In the genomic region with DNA sequence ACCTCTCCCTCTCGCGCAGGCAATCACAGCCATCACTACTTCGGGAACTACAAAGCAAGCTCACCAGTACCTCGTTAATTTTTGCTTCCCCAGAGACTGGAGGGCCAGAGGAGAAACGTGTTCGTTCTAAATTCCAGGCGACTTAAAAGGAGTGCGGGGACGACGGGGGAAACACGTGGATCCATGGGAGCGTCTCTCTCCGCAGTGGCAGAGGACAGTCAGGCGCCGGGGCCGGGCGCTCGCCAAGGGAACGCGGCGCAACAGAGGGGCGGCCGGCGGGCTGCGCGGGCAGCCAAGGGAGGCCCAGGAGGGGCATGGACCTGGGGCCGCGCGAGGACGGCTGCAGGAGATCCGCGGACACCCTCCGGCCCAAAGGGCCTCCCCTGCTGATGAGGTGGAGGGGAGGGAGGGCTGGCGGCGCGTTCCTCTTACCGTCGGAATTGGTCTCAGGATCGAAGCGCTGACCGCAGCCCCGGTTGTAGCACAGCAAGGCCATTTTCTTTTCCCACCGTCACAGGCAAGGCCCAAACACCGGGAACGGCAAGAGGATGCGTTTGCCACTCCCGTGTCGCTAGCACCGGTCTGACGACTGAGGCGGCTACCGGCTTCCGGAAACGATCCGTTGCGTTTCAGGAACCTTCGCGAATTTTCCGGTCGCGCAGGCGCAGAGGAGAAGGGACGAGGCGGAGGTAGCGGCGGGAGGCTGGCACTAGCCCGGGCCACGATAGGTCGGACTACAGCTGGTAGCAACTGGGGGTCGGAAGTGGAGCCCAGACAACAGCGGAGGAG, we compare ENCODE assay signal across 8 cellular contexts. TPM values are rescaled to one million over a fixed set of nuclear protein-coding genes. Genes with fewer than 3 reads are reported as not detected.
DNase-seq lines count a peak whose midpoint lies in the region; ATAC-seq and TF ChIP-seq lines count a peak whose summit lies in the region.

A gene (minus strand): TSS at position 591 of the 789 bp plus-strand sequence. CDS start 95 bp downstream, at position 496.

- peak within 1 kb of the TSS; percentile 91 to 99 (median 98) for H3K4me3 Mint-ChIP-seq in naive thymus-derived CD4-positive, alpha-beta T cell
- H3K4me3 Mint-ChIP-seq in stimulated activated naive B cell treated with anti-CD40 and anti-IgM and Interleukin-4, amounts not matched to agents 10 μg/mL and 1 μg/mL and 100 μg/mL, for 72 hours = peak within 1 kb of the TSS; percentile 93 to 98

- H3K4me1 Mint-ChIP-seq in naive thymus-derived CD4-positive, alpha-beta T cell = peaks cover 42 to 76% (median 55%) of the 10 kb centered on the region in 7 donors
- H3K4me1 Mint-ChIP-seq in stimulated activated naive B cell treated with anti-CD40 and anti-IgM and Interleukin-4, amounts not matched to agents 10 μg/mL and 1 μg/mL and 100 μg/mL, for 72 hours = peaks cover 17 to 45% of the 10 kb centered on the region in 2 donors

- H3K4me1 ChIP-seq in naive thymus-derived CD4-positive, alpha-beta T cell (ENCODE audit: control insufficient read depth in 2 of 2, insufficient read depth in 2 of 2, low read length in 2 of 2) = peaks cover 23 to 25% of the 10 kb centered on the region in 2 donors

- H3K9me3 Mint-ChIP-seq in naive thymus-derived CD4-positive, alpha-beta T cell = peaks cover 0 to 6% (median 0%) of the 10 kb centered on the region in 11 donors
- H3K9me3 Mint-ChIP-seq in stimulated activated naive B cell treated with anti-CD40 and anti-IgM and Interleukin-4, amounts not matched to agents 10 μg/mL and 1 μg/mL and 100 μg/mL, for 72 hours = no peaks in the 10 kb centered on the region

- POLR2A ChIA-PET in naive thymus-derived CD4-positive, alpha-beta T cell (lab: Charles Lee) = interaction anchor here (0.9 to 1.3 kb wide), 4 partner anchors 9 to 28 kb away, joined by 3 to 4 read pairs (median 4); no protein-coding TSS in a partner anchor

- H3K27me3 ChIP-seq in naive thymus-derived CD4-positive, alpha-beta T cell (ENCODE audit: control insufficient read depth in 2 of 2, insufficient read depth in 2 of 2, low read length in 2 of 2) = no peaks in the 10 kb centered on the region

- peak within 1 kb of the TSS; percentile 91 to 96 (median 95) for H3K27ac Mint-ChIP-seq in naive thymus-derived CD4-positive, alpha-beta T cell
- H3K27ac Mint-ChIP-seq in stimulated activated naive B cell treated with anti-CD40 and anti-IgM and Interleukin-4, amounts not matched to agents 10 μg/mL and 1 μg/mL and 100 μg/mL, for 72 hours = peak within 1 kb of the TSS; percentile 97

- no peaks in the 10 kb centered on the region for H3K9me3 ChIP-seq in KOPT-K1 (ENCODE audit: insufficient read depth, low read length, poor library complexity, severe bottlenecking)
- H3K9me3 ChIP-seq in naive thymus-derived CD4-positive, alpha-beta T cell (ENCODE audit: control insufficient read depth in 2 of 3, low read length in 3 of 3) = no peaks in the 10 kb centered on the region

- no peak for TF ChIP-seq CTCF in fibroblast of mammary gland (conservative IDR thresholded peaks at IDR 0.05; ENCODE audit: control insufficient read depth, insufficient read depth, low read depth, low read length)

- H3K36me3 ChIP-seq in KOPT-K1 (ENCODE audit: insufficient read depth, low read length) = peaks cover 20% of the 10 kb centered on the region
- peaks cover 0 to 9% (median 0%) of the 10 kb centered on the region in 3 experiments for H3K36me3 ChIP-seq in naive thymus-derived CD4-positive, alpha-beta T cell (ENCODE audit: control insufficient read depth in 2 of 3, insufficient read depth in 3 of 3, low read length in 3 of 3)

- peaks cover 0 to 13% (median 7%) of the 10 kb centered on the region in 5 donors for H3K36me3 Mint-ChIP-seq in naive thymus-derived CD4-positive, alpha-beta T cell
- H3K36me3 Mint-ChIP-seq in stimulated activated naive B cell treated with anti-CD40 and anti-IgM and Interleukin-4, amounts not matched to agents 10 μg/mL and 1 μg/mL and 100 μg/mL, for 72 hours = peaks cover 16 to 22% of the 10 kb centered on the region in 2 donors

- no peaks in the 10 kb centered on the region for H3K27me3 Mint-ChIP-seq in naive thymus-derived CD4-positive, alpha-beta T cell
- H3K27me3 Mint-ChIP-seq in stimulated activated naive B cell treated with anti-CD40 and anti-IgM and Interleukin-4, amounts not matched to agents 10 μg/mL and 1 μg/mL and 100 μg/mL, for 72 hours = no peaks in the 10 kb centered on the region

- H3K4me3 ChIP-seq in fibroblast of mammary gland (ENCODE audit: control insufficient read depth, low read depth, low read length) = peak within 1 kb of the TSS; percentile 91
- peak within 1 kb of the TSS; percentile 74 for H3K4me3 ChIP-seq in naive thymus-derived CD4-positive, alpha-beta T cell (ENCODE audit: low read length)

- CTCF ChIA-PET in naive thymus-derived CD4-positive, alpha-beta T cell (lab: Charles Lee) = interaction anchor here (0.8 kb wide), 1 partner anchor 18 kb away, joined by 3 read pairs; no protein-coding TSS in a partner anchor

- peak within 1 kb of the TSS; percentile 87 for H3K27ac ChIP-seq in KOPT-K1 (ENCODE audit: low read depth, low read length, poor library complexity, severe bottlenecking)
- H3K27ac ChIP-seq in naive thymus-derived CD4-positive, alpha-beta T cell (ENCODE audit: low read depth, low read length) = peak within 1 kb of the TSS; percentile 86

- intact Hi-C loops in naive thymus-derived CD4-positive, alpha-beta T cell (cut with micrococcal nuclease) = loop anchor here (1.0 kb wide), 2 partner anchors 8 to 17 kb away; no protein-coding TSS in a partner anchor

- peak; percentile 93 for ATAC-seq in GM21825 (IDR thresholded peaks at IDR 0.05; ENCODE audit: unreplicated experiment)
- peak; percentile 91 for ATAC-seq in naive thymus-derived CD4-positive, alpha-beta T cell
- peak; percentile 94 to 96 for ATAC-seq in stimulated activated naive B cell treated with anti-CD40 and anti-IgM and Interleukin-4, amounts not matched to agents 10 μg/mL and 1 μg/mL and 100 μg/mL, for 72 hours (replicated peaks)

- DNase-seq in Daoy (ENCODE audit: low read depth) (peak; percentile 90), RPMI8226 (peak; percentile 94), fibroblast of mammary gland (ENCODE audit: low read depth) (peak; percentile 71)
- peak; percentile 89 to 91 for DNase-seq in activated T-helper 1 cell treated with anti-CD3 and anti-CD28 coated beads, Interleukin-2, amount 50 U/mL, for 16 hours (ENCODE audit: low read depth in 1 of 2, low spot score in 1 of 2)
- DNase-seq in naive thymus-derived CD4-positive, alpha-beta T cell = peak; percentile 80 to 96 (median 87)
- peak; percentile 90 for DNase-seq in stimulated activated naive B cell treated with anti-CD40 and anti-IgM and Interleukin-4, amounts not matched to agents 10 μg/mL and 1 μg/mL and 100 μg/mL, for 72 hours

RNA-seq across cellular contexts. Expression of the gene that starts here (rescaled TPM):
- 60.7 and 71.3 TPM in 2 replicates for total RNA-seq in Daoy (2014; rRNA removed; shearing (Covaris generic))
- 10 to 100 TPM; 64.0 to 77.3 (median 66.5) TPM for total RNA-seq in naive thymus-derived CD4-positive, alpha-beta T cell
- 10 to 100 TPM; 16.6 to 28.3 TPM for polyA plus RNA-seq in naive thymus-derived CD4-positive, alpha-beta T cell

Comparison
In these comparisons a context has a peak if more than half of its experiments do, and no peak if none do; other contexts are left out.
1. Peak in every context shown above with its lines: DNase-seq, ATAC-seq, H3K4me3 ChIP-seq and H3K27ac ChIP-seq.